7 cellular contexts compared by ENCODE assay signal in the genomic region with DNA sequence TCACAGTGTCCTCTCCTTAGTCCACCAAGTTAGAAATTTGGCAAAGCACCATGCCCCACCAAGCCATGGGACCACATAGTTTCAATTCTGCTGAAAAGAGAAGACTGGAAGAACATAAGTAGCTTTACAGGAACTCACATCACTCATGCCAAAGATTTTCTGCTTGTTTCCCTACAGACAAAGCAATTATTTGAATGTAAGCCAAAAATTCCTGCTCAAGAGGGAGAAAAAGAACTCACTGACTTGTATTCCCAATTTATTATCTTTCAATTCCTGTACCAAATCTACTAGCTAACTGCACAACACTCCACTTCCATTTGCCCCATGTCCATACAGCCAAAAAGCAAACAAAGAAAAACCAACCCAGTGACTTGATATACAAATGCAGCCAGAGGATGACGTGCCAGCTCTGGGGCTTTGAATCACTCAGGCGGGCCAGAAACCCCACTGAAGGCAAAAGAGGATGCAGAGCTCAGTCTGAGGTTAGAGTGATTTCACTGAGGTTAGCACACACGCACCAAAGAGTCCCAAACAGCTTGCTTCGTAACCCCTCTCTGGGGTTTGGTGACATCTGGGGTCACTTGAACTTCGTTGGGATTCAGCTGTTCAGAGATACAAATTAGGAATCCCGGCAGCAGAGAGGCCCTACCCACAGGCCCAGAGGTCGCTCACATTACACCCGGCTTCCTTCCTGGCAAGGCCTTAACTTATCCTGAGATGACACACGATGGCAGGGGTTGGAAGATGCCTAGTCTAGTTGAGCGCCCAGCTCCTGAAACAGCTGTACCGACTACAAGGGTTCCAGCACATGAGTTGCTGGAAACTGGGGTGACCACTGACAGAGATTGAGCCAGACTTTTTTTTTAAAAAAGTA. TPM values are rescaled to one million over a fixed set of nuclear protein-coding genes. Genes with fewer than 3 reads are reported as not detected.
DNase-seq lines count a peak whose midpoint lies in the region; ATAC-seq and TF ChIP-seq lines count a peak whose summit lies in the region.

No MANE protein-coding gene starts in this region.

- H3K4me3 ChIP-seq in Peyer's patch (peak overlapping the region; percentile 66 to 83 (median 74)), right atrium auricular region (peak overlapping the region; percentile 60 to 73), spleen (peak overlapping the region; percentile 48 to 95 (median 84))

- H3K36me3 ChIP-seq in Peyer's patch (no peaks in the 10 kb centered on the region), right atrium auricular region (no peaks in the 10 kb centered on the region), spleen (no peaks in the 10 kb centered on the region)

- H3K4me3 Mint-ChIP-seq in activated naive CD4-positive, alpha-beta T cell treated with anti-CD3 and anti-CD28 coated beads, Interleukin-2, amount 10 ng/mL, durations not matched to agents 7 days and 5 days: peak overlapping the region; percentile 89

- H3K9me3 Mint-ChIP-seq in activated naive CD4-positive, alpha-beta T cell treated with anti-CD3 and anti-CD28 coated beads, Interleukin-2, amount 10 ng/mL, durations not matched to agents 7 days and 5 days: no peaks in the 10 kb centered on the region

- peak overlapping the region; percentile 97 for H3K27ac Mint-ChIP-seq in activated naive CD4-positive, alpha-beta T cell treated with anti-CD3 and anti-CD28 coated beads, Interleukin-2, amount 10 ng/mL, durations not matched to agents 7 days and 5 days

- H3K4me1 Mint-ChIP-seq in activated naive CD4-positive, alpha-beta T cell treated with anti-CD3 and anti-CD28 coated beads, Interleukin-2, amount 10 ng/mL, durations not matched to agents 7 days and 5 days: peaks cover 76% of the 10 kb centered on the region

- H3K9me3 ChIP-seq in Peyer's patch: no peaks in the 10 kb centered on the region
- no peaks in the 10 kb centered on the region for H3K9me3 ChIP-seq in right atrium auricular region
- H3K9me3 ChIP-seq in spleen: no peaks in the 10 kb centered on the region

- TF ChIP-seq CTCF in Peyer's patch (IDR thresholded peaks at IDR 0.05) (no peak), right atrium auricular region (IDR thresholded peaks at IDR 0.05) (no peak), spleen (IDR thresholded peaks at IDR 0.05 in 8 of 11, conservative IDR thresholded peaks at IDR 0.05 in 3 of 11) (no peak)

- H3K27me3 ChIP-seq in Peyer's patch (no peaks in the 10 kb centered on the region), right atrium auricular region (no peaks in the 10 kb centered on the region), spleen (replicated peaks in 1 of 7) (no peaks in the 10 kb centered on the region)

- ATAC-seq in GM18867 (IDR thresholded peaks at IDR 0.05; ENCODE audit: unreplicated experiment) (peak; percentile 56), HG02870 (IDR thresholded peaks at IDR 0.05; ENCODE audit: unreplicated experiment) (peak; percentile 42)

- H3K4me1 ChIP-seq in Peyer's patch: peaks cover 0 to 29% (median 10%) of the 10 kb centered on the region in 4 donors
- H3K4me1 ChIP-seq in right atrium auricular region: peaks cover 0 to 79% of the 10 kb centered on the region in 2 donors
- H3K4me1 ChIP-seq in spleen: peaks cover 43 to 97% (median 87%) of the 10 kb centered on the region in 6 donors

- H3K27ac ChIP-seq in Peyer's patch (peak overlapping the region; percentile 79 to 89 (median 87)), right atrium auricular region (peak overlapping the region; percentile 81 to 85), spleen (peak overlapping the region; percentile 66 to 93 (median 90))

- WGBS in spleen, 5 donors: 1 to 6% (median 3%) methylated on average over 11 of the region's 11 CpGs

- intact Hi-C loops in spleen (cut with DNase I; ENCODE audit: low total_unique reads): no loop called here

- TF ChIP-seq POLR2A in Peyer's patch (IDR thresholded peaks at IDR 0.05) (peak in 1 of 2 donors; percentile 27), spleen (IDR thresholded peaks at IDR 0.05) (peak in 1 of 3 donors; percentile 51)

- DNase-seq in Peyer's patch (peak in 2 of 3 donors; percentile 87 to 91), right atrium auricular region (ENCODE audit: low spot score) (peak; percentile 86), spleen (peak; percentile 87), NCI-H526 treated with DMSO at 0.1 percent for 48 hours (lab: John Stamatoyannopoulos, UW) (no peak)
- peak; percentile 82 for DNase-seq in activated naive CD4-positive, alpha-beta T cell treated with anti-CD3 and anti-CD28 coated beads, Interleukin-2, amount 10 ng/mL, durations not matched to agents 7 days and 5 days

- H3K27me3 Mint-ChIP-seq in activated naive CD4-positive, alpha-beta T cell treated with anti-CD3 and anti-CD28 coated beads, Interleukin-2, amount 10 ng/mL, durations not matched to agents 7 days and 5 days: no peaks in the 10 kb centered on the region

- CTCF ChIA-PET in activated naive CD4-positive, alpha-beta T cell treated with anti-CD3 and anti-CD28 coated beads, Interleukin-2, amount 10 ng/mL, durations not matched to agents 7 days and 5 days (lab: Charles Lee): interaction anchor here (0.7 to 2.2 kb wide), 12 partner anchors 15 to 227 kb away, joined by 3 to 16 read pairs (median 5); no protein-coding TSS in a partner anchor

- peaks cover 32% of the 10 kb centered on the region for H3K36me3 Mint-ChIP-seq in activated naive CD4-positive, alpha-beta T cell treated with anti-CD3 and anti-CD28 coated beads, Interleukin-2, amount 10 ng/mL, durations not matched to agents 7 days and 5 days

RNA-seq across cellular contexts. Expression of a gene that starts 1.7 kb away (rescaled TPM):
- total RNA-seq in Peyer's patch: 100 to 1,000 TPM in 1 of 4 donors, 10 to 100 TPM in 2, 1 to 10 TPM in 1; 6.1 to 135 (median 32.0) TPM
- 10 to 100 TPM; 15.9 to 33.6 TPM for total RNA-seq in right atrium auricular region
- 100 to 1,000 TPM in 1 of 7 donors, 10 to 100 TPM in 6; 57.0 to 106 (median 82.2) TPM for total RNA-seq in spleen
- 10 to 100 TPM; 30.4 to 58.2 (median 38.0) TPM for polyA plus RNA-seq in spleen
